In genomic region chr11:73818838-73819237, GRCh38 we compare ENCODE assay signal across 20 cellular contexts. TPM values are rescaled to one million over a fixed set of nuclear protein-coding genes. Genes with fewer than 3 reads are reported as not detected.
DNase-seq lines count a peak whose midpoint lies in the region; ATAC-seq, FAIRE-seq and TF ChIP-seq lines count a peak whose summit lies in the region.
"Had no signal": no experiment of that assay in that cellular context is flagged by ENCODE, and none has a peak within 500 bp of the region (broad histone marks: within the 10 kb centered on the region; RNA-seq: fewer than 3 reads in every experiment).

No MANE protein-coding gene starts in this region.

- intact Hi-C loops in Right ventricle myocardium superior (cut with DNase I): no loop called here

- no peak overlapping the region for H3K27ac Mint-ChIP-seq in CD8-positive, alpha-beta memory T cell
- H3K27ac Mint-ChIP-seq: immature natural killer cell; stimulated activated memory B cell treated with anti-CD40 and anti-IgM and Interleukin-4, amounts not matched to agents 10 μg/mL and 1 μg/mL and 100 μg/mL, for 72 hours; type B pancreatic cell had no signal

- no peak overlapping the region for H3K4me3 ChIP-seq in bronchial epithelial cell (ENCODE audit: low read depth, low read length)
- H3K4me3 ChIP-seq in CD8-positive, alpha-beta memory T cell (ENCODE audit: low read length): no peak overlapping the region
- H3K4me3 ChIP-seq: BLaER1 treated with 17β-estradiol and CSF1 and Interleukin-3, amounts not matched to agents 10 nM and 100 nM; SJCRH30 had no signal

- no peak for FAIRE-seq in bronchial epithelial cell (lab: Jason Lieb, UNC)
- FAIRE-seq: TTC549 had no signal

- H3K36me3 Mint-ChIP-seq in CD8-positive, alpha-beta memory T cell: peaks cover 4 to 30% (median 12%) of the 10 kb centered on the region in 3 donors

- H3K27me3 Mint-ChIP-seq in CD8-positive, alpha-beta memory T cell: no peaks in the 10 kb centered on the region
- H3K27me3 Mint-ChIP-seq: stimulated activated memory B cell treated with anti-CD40 and anti-IgM and Interleukin-4, amounts not matched to agents 10 μg/mL and 1 μg/mL and 100 μg/mL, for 72 hours; type B pancreatic cell had no signal

- H3K9me3 Mint-ChIP-seq in CD8-positive, alpha-beta memory T cell: no peaks in the 10 kb centered on the region
- H3K9me3 Mint-ChIP-seq: immature natural killer cell; stimulated activated memory B cell treated with anti-CD40 and anti-IgM and Interleukin-4, amounts not matched to agents 10 μg/mL and 1 μg/mL and 100 μg/mL, for 72 hours; type B pancreatic cell had no signal

- no peak for ATAC-seq in Right ventricle myocardium superior (ENCODE audit: poor library complexity)
- ATAC-seq: foreskin keratinocyte; stimulated activated memory B cell treated with anti-CD40 and anti-IgM and Interleukin-4, amounts not matched to agents 10 μg/mL and 1 μg/mL and 100 μg/mL, for 72 hours had no signal

- peaks cover 0 to 5% (median 4%) of the 10 kb centered on the region in 3 donors for H3K4me1 Mint-ChIP-seq in CD8-positive, alpha-beta memory T cell
- H3K4me1 Mint-ChIP-seq: immature natural killer cell; stimulated activated memory B cell treated with anti-CD40 and anti-IgM and Interleukin-4, amounts not matched to agents 10 μg/mL and 1 μg/mL and 100 μg/mL, for 72 hours had no signal

- H3K27ac ChIP-seq in CD8-positive, alpha-beta memory T cell (ENCODE audit: low read depth, low read length): no peak overlapping the region
- H3K27ac ChIP-seq: BLaER1 treated with 17β-estradiol and CSF1 and Interleukin-3, amounts not matched to agents 10 nM and 100 nM; foreskin keratinocyte; SJCRH30 had no signal

- no peaks in the 10 kb centered on the region for H3K36me3 ChIP-seq in bronchial epithelial cell (ENCODE audit: control insufficient read depth, insufficient read depth, low read length)
- H3K36me3 ChIP-seq in CD8-positive, alpha-beta memory T cell (ENCODE audit: insufficient read depth, low read length): peaks cover 6% of the 10 kb centered on the region

- no peaks in the 10 kb centered on the region for H3K27me3 ChIP-seq in bronchial epithelial cell (ENCODE audit: control insufficient read depth, insufficient read depth, low read length)
- H3K27me3 ChIP-seq in CD8-positive, alpha-beta memory T cell (ENCODE audit: insufficient read depth, low read length, poor library complexity, severe bottlenecking): no peaks in the 10 kb centered on the region
- H3K27me3 ChIP-seq: BLaER1 treated with 17β-estradiol and CSF1 and Interleukin-3, amounts not matched to agents 10 nM and 100 nM; foreskin keratinocyte; SJCRH30 had no signal

- no peak for TF ChIP-seq CTCF in bronchial epithelial cell (IDR thresholded peaks at IDR 0.05; ENCODE audit: insufficient read depth, low read length, severe bottlenecking)

- CTCF ChIA-PET in CD8-positive, alpha-beta memory T cell (lab: Charles Lee): interaction anchor here (1.9 kb wide), 1 partner anchor 9 kb away, joined by 5 read pairs; no protein-coding TSS in a partner anchor

- no peaks in the 10 kb centered on the region for H3K4me1 ChIP-seq in CD8-positive, alpha-beta memory T cell (ENCODE audit: insufficient read depth, low read length)
- H3K4me1 ChIP-seq: foreskin keratinocyte, SJCRH30 had no signal

- H3K4me3 Mint-ChIP-seq in CD8-positive, alpha-beta memory T cell: no peak overlapping the region
- H3K4me3 Mint-ChIP-seq: immature natural killer cell; stimulated activated memory B cell treated with anti-CD40 and anti-IgM and Interleukin-4, amounts not matched to agents 10 μg/mL and 1 μg/mL and 100 μg/mL, for 72 hours; type B pancreatic cell had no signal

- no peaks in the 10 kb centered on the region for H3K9me3 ChIP-seq in CD8-positive, alpha-beta memory T cell (ENCODE audit: low read length)
- H3K9me3 ChIP-seq: SJCRH30 had no signal

- DNase-seq in COR-L47 (lab: John Stamatoyannopoulos, UW): peak; percentile 40
- peak; percentile 10 for DNase-seq in HT1080 (ENCODE audit: low read depth)
- DNase-seq in bronchial epithelial cell (ENCODE audit: low read depth): peak; percentile 18
- peak; percentile 2 for DNase-seq in kidney tubule cell (ENCODE audit: low spot score)
- DNase-seq in Right ventricle myocardium superior: no peak
- no peak for DNase-seq in CD8-positive, alpha-beta memory T cell
- no peak for DNase-seq in stimulated activated CD4-positive, alpha-beta T cell treated with anti-CD3 and anti-CD28 coated beads, Interleukin-1b, Interleukin-23, amount 100 ng/mL, for 48 hours
- no peak for DNase-seq in globus pallidus (ENCODE audit: low spot score)
- DNase-seq: amygdala, foreskin keratinocyte, immature natural killer cell, KBM-7, midbrain, NCI-H345, occipital lobe, SJCRH30 had no signal

- POLR2A ChIA-PET in CD8-positive, alpha-beta memory T cell (lab: Charles Lee): no interaction called here

RNA-seq across cellular contexts. Expression of gene MRPL48, which starts 31.2 kb away (rescaled TPM):
- 64.8 and 69.1 TPM in 2 replicates for total RNA-seq in HT1080 (2014; rRNA removed; shearing (Covaris generic))
- polyA plus RNA-seq in HT1080 (2015; cell fraction: cytosol; rRNA removed): 28.1 and 32.6 TPM in 2 replicates
- 18.2 and 19.1 TPM in 2 replicates for polyA plus RNA-seq in HT1080 (2015; cell fraction: nucleus; rRNA removed)
- total RNA-seq in bronchial epithelial cell (37.1 and 49.3 TPM in 2 replicates), Right ventricle myocardium superior (45.4 TPM)
- 10 to 100 TPM; 63.1 to 66.7 TPM for total RNA-seq in CD8-positive, alpha-beta memory T cell
- 56.8 TPM for polyA plus RNA-seq in CD8-positive, alpha-beta memory T cell

RNA-seq across cellular contexts. Expression of gene COA4, which starts 57.8 kb away (rescaled TPM):
- total RNA-seq in HT1080 (2014; rRNA removed; shearing (Covaris generic)): 170 and 188 TPM in 2 replicates
- polyA plus RNA-seq in HT1080 (2015; cell fraction: cytosol; rRNA removed): 166 TPM in 2 replicates
- polyA plus RNA-seq in HT1080 (2015; cell fraction: nucleus; rRNA removed): 88.1 and 107 TPM in 2 replicates
- 92.3 and 102 TPM in 2 replicates for total RNA-seq in bronchial epithelial cell
- total RNA-seq in Right ventricle myocardium superior: 46.5 TPM
- 100 to 1,000 TPM; 106 TPM for total RNA-seq in CD8-positive, alpha-beta memory T cell
- 59.8 TPM for polyA plus RNA-seq in CD8-positive, alpha-beta memory T cell

RNA-seq across cellular contexts. Expression of gene PAAF1, which starts 58.0 kb away (rescaled TPM):
- 8.2 and 14.9 TPM in 2 replicates for total RNA-seq in HT1080 (2014; rRNA removed; shearing (Covaris generic))
- 19.1 and 25.7 TPM in 2 replicates for polyA plus RNA-seq in HT1080 (2015; cell fraction: cytosol; rRNA removed)
- 29.7 and 32.1 TPM in 2 replicates for polyA plus RNA-seq in HT1080 (2015; cell fraction: nucleus; rRNA removed)
- total RNA-seq in bronchial epithelial cell: 10.3 and 14.5 TPM in 2 replicates
- total RNA-seq in Right ventricle myocardium superior: 11.3 TPM
- total RNA-seq in CD8-positive, alpha-beta memory T cell: 10 to 100 TPM; 27.1 to 29.5 TPM
- 18.9 TPM for polyA plus RNA-seq in CD8-positive, alpha-beta memory T cell

RNA-seq across cellular contexts. Expression of gene RAB6A, which starts 58.0 kb away (rescaled TPM):
- 45.9 and 59.7 TPM in 2 replicates for total RNA-seq in HT1080 (2014; rRNA removed; shearing (Covaris generic))
- 62.6 and 73.1 TPM in 2 replicates for polyA plus RNA-seq in HT1080 (2015; cell fraction: cytosol; rRNA removed)
- polyA plus RNA-seq in HT1080 (2015; cell fraction: nucleus; rRNA removed): 37.8 and 42.6 TPM in 2 replicates
- total RNA-seq in bronchial epithelial cell: 237 and 297 TPM in 2 replicates
- 97.8 TPM for total RNA-seq in Right ventricle myocardium superior
- total RNA-seq in CD8-positive, alpha-beta memory T cell: 10 to 100 TPM; 66.9 to 69.9 TPM
- 125 TPM for polyA plus RNA-seq in CD8-positive, alpha-beta memory T cell

Comparison
In these comparisons a context has a peak if more than half of its experiments do, and no peak if none do; other contexts are left out.
1. DNase-seq: peak in COR-L47 (single experiment), HT1080 (single experiment), bronchial epithelial cell (single experiment) and kidney tubule cell (single experiment); none in Right ventricle myocardium superior (single experiment), CD8-positive, alpha-beta memory T cell (0 of 5), stimulated activated CD4-positive, alpha-beta T cell treated with anti-CD3 and anti-CD28 coated beads, Interleukin-1b, Interleukin-23, amount 100 ng/mL, for 48 hours (single experiment) and globus pallidus (single experiment).